Comparison of ENCODE assay signal across 29 cellular contexts in the genomic region with DNA sequence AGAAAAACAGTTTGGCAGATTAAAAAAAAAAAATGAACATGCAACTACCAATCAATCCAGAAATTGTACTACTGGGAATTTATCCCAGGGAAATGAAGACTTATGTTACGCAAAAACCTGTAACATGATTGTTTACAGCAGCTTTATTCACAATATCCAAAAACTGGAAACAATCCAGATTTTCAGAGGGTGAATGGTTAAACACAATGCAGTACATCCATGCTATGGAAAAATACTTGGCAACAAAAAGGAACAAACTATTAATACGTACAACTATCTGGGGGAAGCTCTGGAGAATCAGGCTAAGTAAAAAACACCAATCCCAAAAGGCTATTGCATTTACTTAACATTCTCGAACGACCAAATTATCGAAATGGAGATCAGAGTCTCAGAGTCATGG.
"Had no signal": no experiment of that assay in that cellular context is flagged by ENCODE, and none has a peak within 500 bp of the region (broad histone marks: within the 10 kb centered on the region; RNA-seq: fewer than 3 reads in every experiment).

No MANE protein-coding gene starts in this region.

- DNase-seq: activated CD4-positive, alpha-beta T cell treated with anti-CD3 and anti-CD28 coated beads, Interleukin-2, amount 10 ng/mL, durations not matched to agents 24 days and 14 days; activated CD4-positive, alpha-beta T cell treated with anti-CD3 and anti-CD28 coated beads, Interleukin-2, amount 50 U/mL, for 4 hours; activated CD8-positive, alpha-beta T cell treated with anti-CD3 and anti-CD28 coated beads, Interleukin-2, amount 10 ng/mL, durations not matched to agents 7 days and 5 days; activated gamma-delta T cell; activated naive CD4-positive, alpha-beta T cell treated with Interleukin-2 at 50 U/mL for 16 hours; activated naive CD8-positive, alpha-beta T cell treated with anti-CD3 and anti-CD28 coated beads, Interleukin-2, amount 10 ng/mL, durations not matched to agents 7 days and 5 days; activated T-cell treated with anti-CD3 and anti-CD28 coated beads, Interleukin-2, amount 50 U/mL, for 24 hours; body of pancreas; caudate nucleus; MM.1S; MV-4-11; NCI-H1092; NCI-H1436 treated with DMSO at 0.1 percent for 48 hours; NCI-H1694 treated with DMSO at 0.1 percent for 48 hours; NCI-H2029; NCI-H2171; NCI-H524 treated with DMSO at 0.1 percent for 48 hours; SHP77; SJCRH30 had no signal

- H3K9me3 ChIP-seq: body of pancreas, breast epithelium, SJCRH30 had no signal

- ATAC-seq: activated CD8-positive, alpha-beta T cell treated with anti-CD3 and anti-CD28 coated beads, Interleukin-2, amount 10 ng/mL, durations not matched to agents 7 days and 5 days; body of pancreas; Panc1 had no signal

- H3K36me3 ChIP-seq: breast epithelium had no signal

- H3K4me3 ChIP-seq: body of pancreas, breast epithelium, SJCRH30, SK-N-MC had no signal

- H3K4me3 Mint-ChIP-seq: activated CD4-positive, alpha-beta T cell treated with anti-CD3 and anti-CD28 coated beads, Interleukin-2, amount 10 ng/mL, durations not matched to agents 24 days and 14 days; activated CD8-positive, alpha-beta T cell treated with anti-CD3 and anti-CD28 coated beads, Interleukin-2, amount 10 ng/mL, durations not matched to agents 7 days and 5 days; activated naive CD4-positive, alpha-beta T cell treated with anti-CD3 and anti-CD28 coated beads, Interleukin-2, amount 50 U/mL, for 24 hours; activated naive CD8-positive, alpha-beta T cell treated with anti-CD3 and anti-CD28 coated beads, Interleukin-2, amount 10 ng/mL, durations not matched to agents 7 days and 5 days; activated T-cell treated with anti-CD3 and anti-CD28 coated beads, Interleukin-2, amount 50 U/mL, for 24 hours; T-helper 1 cell treated with Interleukin-12 subunit alpha and Interleukin-12 subunit beta and Interleukin-4 antibody, amounts not matched to agents 30 μg/mL and 1 μg/mL, for 36 hours; T-helper 2 cell treated with Interferon-gamma antibody and Interleukin-4, amounts not matched to agents 5 μg/mL and 100 μg/mL, for 36 hours had no signal

- H3K27me3 Mint-ChIP-seq: activated CD4-positive, alpha-beta T cell treated with anti-CD3 and anti-CD28 coated beads, Interleukin-2, amount 10 ng/mL, durations not matched to agents 24 days and 14 days; activated naive CD4-positive, alpha-beta T cell treated with anti-CD3 and anti-CD28 coated beads, Interleukin-2, amount 50 U/mL, for 24 hours; activated naive CD8-positive, alpha-beta T cell treated with anti-CD3 and anti-CD28 coated beads, Interleukin-2, amount 10 ng/mL, durations not matched to agents 7 days and 5 days; activated T-cell treated with anti-CD3 and anti-CD28 coated beads, Interleukin-2, amount 50 U/mL, for 24 hours had no signal

- H3K27ac Mint-ChIP-seq: activated CD4-positive, alpha-beta T cell treated with anti-CD3 and anti-CD28 coated beads, Interleukin-2, amount 10 ng/mL, durations not matched to agents 24 days and 14 days; activated CD8-positive, alpha-beta T cell treated with anti-CD3 and anti-CD28 coated beads, Interleukin-2, amount 10 ng/mL, durations not matched to agents 7 days and 5 days; activated naive CD4-positive, alpha-beta T cell treated with anti-CD3 and anti-CD28 coated beads, Interleukin-2, amount 50 U/mL, for 24 hours; activated naive CD8-positive, alpha-beta T cell treated with anti-CD3 and anti-CD28 coated beads, Interleukin-2, amount 10 ng/mL, durations not matched to agents 7 days and 5 days; activated T-cell treated with anti-CD3 and anti-CD28 coated beads, Interleukin-2, amount 50 U/mL, for 24 hours; activated T-helper 2 cell treated with anti-CD3 and anti-CD28 coated beads, Interferon-gamma antibody, Interleukin-2, Interleukin-4, amounts not matched to agents 10 μg/mL and 5 μg/mL and 100 μg/mL, durations not matched to agents 14 hours and 24 hours and 36 hours; T-helper 1 cell treated with Interleukin-12 subunit alpha and Interleukin-12 subunit beta and Interleukin-4 antibody, amounts not matched to agents 30 μg/mL and 1 μg/mL, for 36 hours; T-helper 2 cell treated with Interferon-gamma antibody and Interleukin-4, amounts not matched to agents 5 μg/mL and 100 μg/mL, for 36 hours had no signal

- H3K9me3 Mint-ChIP-seq: activated CD4-positive, alpha-beta T cell treated with anti-CD3 and anti-CD28 coated beads, Interleukin-2, amount 10 ng/mL, durations not matched to agents 24 days and 14 days; activated naive CD4-positive, alpha-beta T cell treated with anti-CD3 and anti-CD28 coated beads, Interleukin-2, amount 50 U/mL, for 24 hours; activated naive CD8-positive, alpha-beta T cell treated with anti-CD3 and anti-CD28 coated beads, Interleukin-2, amount 10 ng/mL, durations not matched to agents 7 days and 5 days; activated T-cell treated with anti-CD3 and anti-CD28 coated beads, Interleukin-2, amount 50 U/mL, for 24 hours; activated T-helper 2 cell treated with anti-CD3 and anti-CD28 coated beads, Interferon-gamma antibody, Interleukin-2, Interleukin-4, amounts not matched to agents 10 μg/mL and 5 μg/mL and 100 μg/mL, durations not matched to agents 14 hours and 24 hours and 36 hours; T-helper 1 cell treated with Interleukin-12 subunit alpha and Interleukin-12 subunit beta and Interleukin-4 antibody, amounts not matched to agents 30 μg/mL and 1 μg/mL, for 36 hours; T-helper 2 cell treated with Interferon-gamma antibody and Interleukin-4, amounts not matched to agents 5 μg/mL and 100 μg/mL, for 36 hours had no signal

- FAIRE-seq: astrocyte, TTC549 had no signal

- H3K27ac ChIP-seq: body of pancreas, breast epithelium, KMS-11, SJCRH30, SK-N-MC had no signal

- H3K4me1 ChIP-seq: body of pancreas, breast epithelium, SJCRH30 had no signal

- H3K27me3 ChIP-seq: body of pancreas, breast epithelium, SJCRH30 had no signal
